Comparison of ENCODE assay signal across 8 cellular contexts in genomic region chr22:50528682-50529415, GRCh38. TPM values are rescaled to one million over a fixed set of nuclear protein-coding genes. Genes with fewer than 3 reads are reported as not detected.
DNase-seq lines count a peak whose midpoint lies in the region; ATAC-seq and TF ChIP-seq lines count a peak whose summit lies in the region.

No MANE protein-coding gene starts in this region.

- H3K27me3 ChIP-seq in BJ (ENCODE audit: control insufficient read depth, insufficient read depth, low read length) = no peaks in the 10 kb centered on the region
- no peaks in the 10 kb centered on the region for H3K27me3 ChIP-seq in HCT116 (ENCODE audit: insufficient read depth, low read length)

- H3K36me3 Mint-ChIP-seq in central memory CD8-positive, alpha-beta T cell (ENCODE audit: insufficient read depth) = peaks cover 37% of the 10 kb centered on the region
- H3K36me3 Mint-ChIP-seq in natural killer cell = no peaks in the 10 kb centered on the region

- peak overlapping the region; percentile 100 for H3K27ac ChIP-seq in HCT116 (ENCODE audit: low read depth, low read length)

- POLR2A ChIA-PET in BJ (lab: Charles Lee) = no interaction called here
- POLR2A ChIA-PET in HCT116 (lab: Charles Lee) = interaction anchor here (0.8 to 1.4 kb wide), 2 partner anchors 17 to 34 kb away, joined by 3 to 7 read pairs; partner anchors contain the start of genes KLHDC7B and SYCE3

- H3K27ac Mint-ChIP-seq in central memory CD8-positive, alpha-beta T cell (ENCODE audit: low read depth) = peak overlapping the region; percentile 29
- peak overlapping the region; percentile 84 to 91 for H3K27ac Mint-ChIP-seq in natural killer cell

- no peaks in the 10 kb centered on the region for H4K20me1 ChIP-seq in HCT116 (ENCODE audit: insufficient read depth)

- intact Hi-C loops in HCT116 (cut with micrococcal nuclease) (no loop called here), natural killer cell (cut with micrococcal nuclease) (loop anchor here (5.0 kb wide), 1 partner anchor 33 kb away; the partner anchor contains the start of gene SYCE3)

- no peaks in the 10 kb centered on the region for H3K27me3 Mint-ChIP-seq in central memory CD8-positive, alpha-beta T cell
- peaks cover 0 to 13% of the 10 kb centered on the region in 2 donors for H3K27me3 Mint-ChIP-seq in natural killer cell (ENCODE audit: low read depth in 2 of 2)

- H3K36me3 ChIP-seq in BJ (ENCODE audit: control insufficient read depth, insufficient read depth, low read length) (peaks cover 2% of the 10 kb centered on the region), HCT116 (ENCODE audit: control insufficient read depth in 1 of 2, insufficient read depth in 2 of 2, low read length in 2 of 2) (peaks cover 0 to under 1% of the 10 kb centered on the region in 2 experiments; a peak in 1 of 4 replicates)

- peaks cover 54% of the 10 kb centered on the region for H3K4me1 Mint-ChIP-seq in central memory CD8-positive, alpha-beta T cell
- peaks cover 34 to 50% of the 10 kb centered on the region in 2 donors for H3K4me1 Mint-ChIP-seq in natural killer cell

- no peak for DNase-seq in BJ (ENCODE audit: low read depth)
- DNase-seq in HCT116 (ENCODE audit: low read depth, low spot score) = no peak
- DNase-seq in central memory CD8-positive, alpha-beta T cell (ENCODE audit: low spot score in 2 of 2) = no peak
- no peak for DNase-seq in natural killer cell
- DNase-seq in NOMO-1 (lab: John Stamatoyannopoulos, UW; ENCODE audit: unreplicated experiment in 2 of 2) = no peak
- DNase-seq in NCI-H774 (lab: John Stamatoyannopoulos, UW) = no peak
- no peak for DNase-seq in amniotic stem cell (lab: John Stamatoyannopoulos, UW)

- H3K4me3 ChIP-seq in BJ (ENCODE audit: low read depth, low read length) = peak overlapping the region; percentile 59
- peak overlapping the region; percentile 92 to 96 for H3K4me3 ChIP-seq in HCT116 (replicated peaks in 1 of 2; ENCODE audit: low read depth in 1 of 2, low read length in 2 of 2)

- H3K4me3 Mint-ChIP-seq in central memory CD8-positive, alpha-beta T cell = peak overlapping the region; percentile 92
- H3K4me3 Mint-ChIP-seq in natural killer cell = peak overlapping the region; percentile 83

- H3K9ac ChIP-seq in HCT116 (ENCODE audit: low read length) = peak overlapping the region; percentile 91

- no peak for TF ChIP-seq RAD21 in HCT116 (IDR thresholded peaks at IDR 0.05; ENCODE audit: low read depth)

- ATAC-seq in HCT116 (no peak), natural killer cell (no peak), HG03342 (IDR thresholded peaks at IDR 0.05; ENCODE audit: unreplicated experiment) (no peak)
- no peak for ATAC-seq in central memory CD8-positive, alpha-beta T cell (replicated peaks; ENCODE audit: extremely low read depth, poor library complexity, severe bottlenecking)

- TF ChIP-seq CTCF in BJ (IDR thresholded peaks at IDR 0.05; ENCODE audit: insufficient read depth, low read depth, low read length) (no peak), HCT116 (IDR thresholded peaks at IDR 0.05 in 2 of 3, conservative IDR thresholded peaks at IDR 0.05 in 1 of 3; ENCODE audit: borderline replicate concordance in 1 of 3, insufficient read depth in 1 of 3, low read depth in 2 of 3, low read length in 2 of 3) (no peak), natural killer cell (IDR thresholded peaks at IDR 0.05) (no peak)

- H3K79me2 ChIP-seq in HCT116 (ENCODE audit: insufficient read depth, low read length) = peaks cover 19% of the 10 kb centered on the region

- BruUV-seq in HCT116 (replicated peaks; lab: Mats Ljungman, UMichigan) = no TSS peak

- H2AFZ ChIP-seq in HCT116 (ENCODE audit: low read depth, low read length, poor library complexity, severe bottlenecking) = no peak overlapping the region

- H3K9me3 Mint-ChIP-seq in central memory CD8-positive, alpha-beta T cell = no peaks in the 10 kb centered on the region
- no peaks in the 10 kb centered on the region for H3K9me3 Mint-ChIP-seq in natural killer cell

- peaks cover 16 to 83% of the 10 kb centered on the region in 2 experiments; a peak in 3 of 4 replicates for H3K4me1 ChIP-seq in HCT116 (ENCODE audit: control insufficient read depth in 1 of 2, insufficient read depth in 2 of 2, low read length in 2 of 2)

- no peaks in the 10 kb centered on the region for H3K9me3 ChIP-seq in HCT116 (ENCODE audit: control insufficient read depth in 1 of 2, insufficient read depth in 1 of 2, low read depth in 1 of 2, low read length in 2 of 2)

- CTCF ChIA-PET in BJ (lab: Yijun Ruan, JAX) = interaction anchor here (0.6 to 2.0 kb wide), 6 partner anchors 14 to 262 kb away, joined by 3 to 9 read pairs (median 3); partner anchors contain the start of gene SYCE3
- CTCF ChIA-PET in HCT116 (lab: Charles Lee) = interaction anchor here (0.6 kb wide), 1 partner anchor 90 kb away, joined by 3 read pairs; no protein-coding TSS in a partner anchor

- no peak for TF ChIP-seq POLR2A in HCT116 (IDR thresholded peaks at IDR 0.05; ENCODE audit: borderline replicate concordance, extremely low read depth, insufficient read depth, insufficient read length)

- RAD21 ChIA-PET in HCT116 (lab: Charles Lee; ENCODE audit: low non-redundant PET in 1 of 2, low total read pairs in 2 of 2, uncharacterized antibody in 2 of 2, unreplicated experiment in 2 of 2) = no interaction called here

- H3K4me2 ChIP-seq in HCT116 (ENCODE audit: low read length) = peak overlapping the region; percentile 93

- no peaks in the 10 kb centered on the region for H3K9me2 ChIP-seq in HCT116 (ENCODE audit: insufficient read depth)

TF ChIP-seq in HCT116, 20 proteins besides CTCF, POLR2A, EP300 and RAD21:
- TF ChIP-seq POLR2AphosphoS5 (IDR thresholded peaks at IDR 0.05; ENCODE audit: low read depth, low read length) (peak; percentile 23), ZNF274 (IDR thresholded peaks at IDR 0.05; ENCODE audit: low read depth, low read length) (no peak)
TF ChIP-seq in HCT116: peak in this region for 1.

RNA-seq across cellular contexts. Expression of gene TYMP, which starts 1.0 kb away (rescaled TPM):
- polyA plus RNA-seq in BJ (2011; rRNA removed) = 13.1 and 20.6 TPM in 2 replicates
- 7.0 and 10.4 TPM in 2 replicates for polyA minus RNA-seq in BJ (2011; rRNA and poly(A)+ RNA removed)
- total RNA-seq in HCT116 (2021; ENCODE audit: unreplicated experiment) = 43.2 TPM
- 34.8 and 47.0 TPM in 2 replicates for polyA plus RNA-seq in HCT116 (2012)
- total RNA-seq in natural killer cell = 10 to 100 TPM; 17.7 to 44.6 (median 32.4) TPM

RNA-seq across cellular contexts. Expression of gene SCO2, which starts 3.5 kb away (rescaled TPM):
- 0.78 and 2.5 TPM in 2 replicates for polyA plus RNA-seq in BJ (2011; rRNA removed)
- 0.98 and 2.6 TPM in 2 replicates for polyA minus RNA-seq in BJ (2011; rRNA and poly(A)+ RNA removed)
- 7.0 TPM for total RNA-seq in HCT116 (2021; ENCODE audit: unreplicated experiment)
- polyA plus RNA-seq in HCT116 (2012) = 4.1 and 4.4 TPM in 2 replicates
- total RNA-seq in natural killer cell = 10 to 100 TPM in 1 of 3 donors, 1 to 10 TPM in 2; 2.8 to 13.5 (median 8.4) TPM

RNA-seq across cellular contexts. Expression of gene KLHDC7B, which starts 16.9 kb away (rescaled TPM):
- 0.34 and 0.39 TPM in 2 replicates for polyA plus RNA-seq in BJ (2011; rRNA removed)
- polyA minus RNA-seq in BJ (2011; rRNA and poly(A)+ RNA removed) = 0.36 and 0.62 TPM in 2 replicates
- total RNA-seq in HCT116 (2021; ENCODE audit: unreplicated experiment) (0.69 TPM), natural killer cell (1 to 10 TPM; 2.4 to 6.9 (median 5.3) TPM)
- 3.3 and 4.7 TPM in 2 replicates for polyA plus RNA-seq in HCT116 (2012)

RNA-seq across cellular contexts. Expression of gene NCAPH2, which starts 20.8 kb away (rescaled TPM):
- polyA plus RNA-seq in BJ (2011; rRNA removed) = 16.1 and 31.7 TPM in 2 replicates
- 22.3 and 29.2 TPM in 2 replicates for polyA minus RNA-seq in BJ (2011; rRNA and poly(A)+ RNA removed)
- total RNA-seq in HCT116 (2021; ENCODE audit: unreplicated experiment) (99.1 TPM), natural killer cell (100 to 1,000 TPM in 2 of 3 donors, 10 to 100 TPM in 1; 94.5 to 106 (median 104) TPM)
- 86.8 and 86.9 TPM in 2 replicates for polyA plus RNA-seq in HCT116 (2012)

RNA-seq across cellular contexts. Expression of gene LMF2, which starts 21.3 kb away (rescaled TPM):
- 54.0 and 111 TPM in 2 replicates for polyA plus RNA-seq in BJ (2011; rRNA removed)
- polyA minus RNA-seq in BJ (2011; rRNA and poly(A)+ RNA removed) = 47.9 and 49.1 TPM in 2 replicates
- total RNA-seq in HCT116 (2021; ENCODE audit: unreplicated experiment) (56.9 TPM), natural killer cell (100 to 1,000 TPM; 114 to 129 (median 122) TPM)
- polyA plus RNA-seq in HCT116 (2012) = 42.4 and 45.3 TPM in 2 replicates
